Comparison of ENCODE assay signal across 8 cellular contexts in genomic region chr18:75208836-75209128, GRCh38. TPM values are rescaled to one million over a fixed set of nuclear protein-coding genes. Genes with fewer than 3 reads are reported as not detected.
DNase-seq lines count a peak whose midpoint lies in the region; ATAC-seq and TF ChIP-seq lines count a peak whose summit lies in the region.

No MANE protein-coding gene starts in this region.

- H3K4me1 ChIP-seq in right atrium auricular region, result peaks cover 0 to 62% of the 10 kb centered on the region in 2 donors
- peaks cover 35 to 78% (median 70%) of the 10 kb centered on the region in 6 donors for H3K4me1 ChIP-seq in spleen

- peaks cover 29% of the 10 kb centered on the region for H3K27me3 Mint-ChIP-seq in activated T-helper 2 cell treated with anti-CD3 and anti-CD28 coated beads, Interferon-gamma antibody, Interleukin-2, Interleukin-4, amounts not matched to agents 10 μg/mL and 5 μg/mL and 100 μg/mL, durations not matched to agents 14 hours and 24 hours and 36 hours (ENCODE audit: low read depth)

- H3K4me3 Mint-ChIP-seq in activated T-helper 2 cell treated with anti-CD3 and anti-CD28 coated beads, Interferon-gamma antibody, Interleukin-2, Interleukin-4, amounts not matched to agents 10 μg/mL and 5 μg/mL and 100 μg/mL, durations not matched to agents 14 hours and 24 hours and 36 hours (ENCODE audit: low read depth), result no peak overlapping the region

- H3K4me1 Mint-ChIP-seq in activated T-helper 2 cell treated with anti-CD3 and anti-CD28 coated beads, Interferon-gamma antibody, Interleukin-2, Interleukin-4, amounts not matched to agents 10 μg/mL and 5 μg/mL and 100 μg/mL, durations not matched to agents 14 hours and 24 hours and 36 hours (ENCODE audit: low read depth), result peaks cover 44% of the 10 kb centered on the region

- WGBS in spleen, 5 donors, result 0 to 2% (median 0%) methylated on average over 8 to 34 of the region's 34 CpGs

- H3K36me3 ChIP-seq in right atrium auricular region (no peaks in the 10 kb centered on the region), spleen (no peaks in the 10 kb centered on the region)

- TF ChIP-seq CTCF in WI38 (IDR thresholded peaks at IDR 0.05; ENCODE audit: low read depth, low read length), result no peak
- no peak for TF ChIP-seq CTCF in right atrium auricular region (IDR thresholded peaks at IDR 0.05)
- no peak for TF ChIP-seq CTCF in spleen (IDR thresholded peaks at IDR 0.05 in 8 of 11, conservative IDR thresholded peaks at IDR 0.05 in 3 of 11)

- peaks cover 29% of the 10 kb centered on the region for H3K36me3 Mint-ChIP-seq in activated T-helper 2 cell treated with anti-CD3 and anti-CD28 coated beads, Interferon-gamma antibody, Interleukin-2, Interleukin-4, amounts not matched to agents 10 μg/mL and 5 μg/mL and 100 μg/mL, durations not matched to agents 14 hours and 24 hours and 36 hours (ENCODE audit: low read depth)

- DNase-seq in NK-92 treated with Interleukin-12 subunit alpha and Interleukin-12 subunit beta, amount 100 ng/mL, for 24 hours (lab: John Stamatoyannopoulos, UW), result peak; percentile 66
- DNase-seq in NK-92 (lab: John Stamatoyannopoulos, UW; ENCODE audit: unreplicated experiment) (no peak), right atrium auricular region (ENCODE audit: low spot score) (no peak), spleen (peak; percentile 92), GOT3 (lab: John Stamatoyannopoulos, UW) (no peak)
- no peak for DNase-seq in activated T-helper 2 cell treated with anti-CD3 and anti-CD28 coated beads, Interferon-gamma antibody, Interleukin-2, Interleukin-4, amounts not matched to agents 10 μg/mL and 5 μg/mL and 100 μg/mL, durations not matched to agents 14 hours and 24 hours and 36 hours (ENCODE audit: low spot score)

- peak; percentile 6 for ATAC-seq in HG02884 (IDR thresholded peaks at IDR 0.05; ENCODE audit: unreplicated experiment)

- H3K9me3 ChIP-seq in right atrium auricular region, result no peaks in the 10 kb centered on the region
- H3K9me3 ChIP-seq in spleen, result no peaks in the 10 kb centered on the region

- H3K27ac Mint-ChIP-seq in activated T-helper 2 cell treated with anti-CD3 and anti-CD28 coated beads, Interferon-gamma antibody, Interleukin-2, Interleukin-4, amounts not matched to agents 10 μg/mL and 5 μg/mL and 100 μg/mL, durations not matched to agents 14 hours and 24 hours and 36 hours, result no peak overlapping the region

- H3K9me3 Mint-ChIP-seq in activated T-helper 2 cell treated with anti-CD3 and anti-CD28 coated beads, Interferon-gamma antibody, Interleukin-2, Interleukin-4, amounts not matched to agents 10 μg/mL and 5 μg/mL and 100 μg/mL, durations not matched to agents 14 hours and 24 hours and 36 hours, result no peaks in the 10 kb centered on the region

- TF ChIP-seq POLR2A in spleen (IDR thresholded peaks at IDR 0.05), result no peak

- intact Hi-C loops in spleen (cut with DNase I; ENCODE audit: low total_unique reads), result no loop called here
- intact Hi-C loops in activated T-helper 2 cell treated with anti-CD3 and anti-CD28 coated beads, Interferon-gamma antibody, Interleukin-2, Interleukin-4, amounts not matched to agents 10 μg/mL and 5 μg/mL and 100 μg/mL, durations not matched to agents 14 hours and 24 hours and 36 hours (cut with micrococcal nuclease), result loop anchor here (2.0 to 10.0 kb wide), 3 partner anchors 38 to 214 kb away; no protein-coding TSS in a partner anchor

- no peaks in the 10 kb centered on the region for H3K27me3 ChIP-seq in right atrium auricular region
- peaks cover 0 to 18% (median 0%) of the 10 kb centered on the region in 7 donors for H3K27me3 ChIP-seq in spleen (replicated peaks in 1 of 7)

- H3K27ac ChIP-seq in right atrium auricular region (peak overlapping the region; percentile 94 to 98), spleen (peak overlapping the region; percentile 92 to 97 (median 96))

- peak overlapping the region; percentile 62 for H3K4me3 ChIP-seq in WI38 (ENCODE audit: low read depth, low read length)
- peak overlapping the region; percentile 73 to 87 for H3K4me3 ChIP-seq in right atrium auricular region
- peak overlapping the region; percentile 84 to 99 (median 92) for H3K4me3 ChIP-seq in spleen

RNA-seq across cellular contexts. Expression of gene PTGR3, which starts 0.2 kb away (rescaled TPM):
- total RNA-seq in right atrium auricular region, result 10 to 100 TPM; 16.7 to 33.9 TPM
- 10 to 100 TPM; 23.6 to 43.8 (median 36.7) TPM for total RNA-seq in spleen
- 10 to 100 TPM; 11.1 to 16.8 (median 12.3) TPM for polyA plus RNA-seq in spleen
- 26.0 and 28.6 TPM in 2 replicates for total RNA-seq in activated T-helper 2 cell treated with anti-CD3 and anti-CD28 coated beads, Interferon-gamma antibody, Interleukin-2, Interleukin-4, amounts not matched to agents 10 μg/mL and 5 μg/mL and 100 μg/mL, durations not matched to agents 14 hours and 24 hours and 36 hours

RNA-seq across cellular contexts. Expression of gene TSHZ1, which starts 1.8 kb away (rescaled TPM):
- total RNA-seq in right atrium auricular region, result 10 to 100 TPM; 14.5 to 19.4 TPM
- 10 to 100 TPM; 14.9 to 26.4 (median 19.7) TPM for total RNA-seq in spleen
- polyA plus RNA-seq in spleen, result 1 to 10 TPM; 4.1 to 6.1 (median 4.2) TPM
- 11.5 and 12.0 TPM in 2 replicates for total RNA-seq in activated T-helper 2 cell treated with anti-CD3 and anti-CD28 coated beads, Interferon-gamma antibody, Interleukin-2, Interleukin-4, amounts not matched to agents 10 μg/mL and 5 μg/mL and 100 μg/mL, durations not matched to agents 14 hours and 24 hours and 36 hours

Comparison
In these comparisons a context has a peak if more than half of its experiments do, and no peak if none do; other contexts are left out.
1. DNase-seq: peak in NK-92 treated with Interleukin-12 subunit alpha and Interleukin-12 subunit beta, amount 100 ng/mL, for 24 hours (single experiment) and spleen (single experiment); none in NK-92 (single experiment), right atrium auricular region (single experiment), activated T-helper 2 cell treated with anti-CD3 and anti-CD28 coated beads, Interferon-gamma antibody, Interleukin-2, Interleukin-4, amounts not matched to agents 10 μg/mL and 5 μg/mL and 100 μg/mL, durations not matched to agents 14 hours and 24 hours and 36 hours (single experiment) and GOT3 (single experiment).
2. Peak in every context shown above with its lines, with median percentiles within 50 percentile points of each other: H3K4me3 ChIP-seq.